Comparison of ENCODE assay signal across 15 cellular contexts in the genomic region with DNA sequence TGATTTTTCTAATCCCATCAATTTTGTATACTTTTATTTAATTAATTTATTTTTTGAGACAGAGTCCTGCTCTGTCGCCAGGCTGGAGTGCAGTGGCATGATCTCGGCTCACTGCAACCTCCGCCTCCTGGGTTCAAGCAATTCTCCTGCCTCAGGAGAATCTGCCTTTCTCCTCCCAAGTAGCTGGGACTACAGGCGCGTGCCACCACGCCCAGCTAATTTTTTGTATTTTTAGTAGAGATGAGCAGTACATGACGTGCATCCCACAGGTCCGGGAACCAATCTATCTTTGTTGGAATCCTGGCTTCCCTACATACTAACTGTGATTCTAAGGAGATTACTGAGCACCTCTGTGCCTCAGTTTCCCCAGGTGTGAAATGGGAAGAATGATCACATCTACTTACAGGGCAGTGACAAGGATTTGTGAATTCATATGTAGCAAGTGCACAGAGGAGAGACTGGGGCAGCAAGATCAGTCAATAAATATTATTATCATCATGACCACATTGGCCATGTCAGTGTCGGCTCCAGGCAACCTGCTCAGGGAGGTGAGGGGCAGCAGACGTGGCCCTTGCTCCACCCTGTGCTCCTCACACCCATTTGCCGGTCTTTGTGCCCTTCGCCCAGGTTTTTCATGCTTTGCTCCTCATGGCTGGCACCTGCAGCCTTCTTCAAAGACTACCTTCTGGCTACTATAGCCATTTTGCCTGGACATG. TPM values are rescaled to one million over a fixed set of nuclear protein-coding genes. Genes with fewer than 3 reads are reported as not detected.
DNase-seq lines count a peak whose midpoint lies in the region; ATAC-seq, FAIRE-seq and TF ChIP-seq lines count a peak whose summit lies in the region.
"Had no signal": no experiment of that assay in that cellular context is flagged by ENCODE, and none has a peak within 500 bp of the region (broad histone marks: within the 10 kb centered on the region; RNA-seq: fewer than 3 reads in every experiment).

No MANE protein-coding gene starts in this region.

- no peak overlapping the region for H2BK20ac ChIP-seq in H1 (ENCODE audit: low read length)

- H2BK120ac ChIP-seq in H1 (replicated peaks; ENCODE audit: low read depth, low read length) = no peak overlapping the region

- no peak overlapping the region for H4K91ac ChIP-seq in H1 (replicated peaks; ENCODE audit: insufficient read length, low read length)

- H2BK15ac ChIP-seq in H1 (ENCODE audit: low read length) = no peak overlapping the region

- H3K79me1 ChIP-seq in H1 (ENCODE audit: low read depth, low read length) = no peaks in the 10 kb centered on the region

- no peak overlapping the region for H3K4me3 ChIP-seq in HepG2 (replicated peaks in 1 of 3; ENCODE audit: insufficient read depth in 1 of 3, low read depth in 2 of 3, low read length in 3 of 3)
- no peak overlapping the region for H3K4me3 ChIP-seq in right lobe of liver
- no peak overlapping the region for H3K4me3 ChIP-seq in H1 (ENCODE audit: extremely low read depth in 1 of 4, insufficient read depth in 2 of 4, low read depth in 3 of 4, low read length in 4 of 4)
- H3K4me3 ChIP-seq in neural progenitor cell = no peak overlapping the region
- H3K4me3 ChIP-seq: BLaER1 treated with 17β-estradiol and CSF1 and Interleukin-3, amounts not matched to agents 10 nM and 100 nM had no signal

- no peaks in the 10 kb centered on the region for H3F3A ChIP-seq in neural progenitor cell (ENCODE audit: low read depth)

- H3K4me2 ChIP-seq in HepG2 (ENCODE audit: low read depth, low read length) (no peak overlapping the region), H1 (ENCODE audit: insufficient read depth in 1 of 2, low read depth in 2 of 2, low read length in 2 of 2) (no peak overlapping the region), neural progenitor cell (no peak overlapping the region)
- H3K4me2 ChIP-seq: BLaER1 treated with 17β-estradiol and CSF1 and Interleukin-3, amounts not matched to agents 10 nM and 100 nM had no signal

- TF ChIP-seq POLR2A in HepG2 (IDR thresholded peaks at IDR 0.05; ENCODE audit: insufficient read depth in 1 of 2, low read depth in 2 of 2, low read length in 2 of 2) = no peak
- TF ChIP-seq POLR2A in right lobe of liver (IDR thresholded peaks at IDR 0.05) = no peak
- TF ChIP-seq POLR2A in H1 (IDR thresholded peaks at IDR 0.05; ENCODE audit: control extremely low read depth in 1 of 2, low read depth in 2 of 2, low read length in 2 of 2) = no peak

- no peak overlapping the region for H3K4me3 Mint-ChIP-seq in neural progenitor cell
- H3K4me3 Mint-ChIP-seq in activated CD8-positive, alpha-beta T cell treated with anti-CD3 and anti-CD28 coated beads for 36 hours = no peak overlapping the region
- H3K4me3 Mint-ChIP-seq: CD4-positive, CD25-positive, alpha-beta regulatory T cell; IgD-negative memory B cell had no signal

- no peak overlapping the region for H4K8ac ChIP-seq in H1 (ENCODE audit: extremely low read depth, insufficient read depth, low read length)

- H4K5ac ChIP-seq in H1 (ENCODE audit: insufficient read length, low read depth, low read length) = no peak overlapping the region

- H3K4ac ChIP-seq in H1 (replicated peaks; ENCODE audit: insufficient read length, low read depth, low read length) = no peak overlapping the region

- H3K4me1 ChIP-seq in HepG2 (ENCODE audit: insufficient read depth, low read length) = peaks cover 24% of the 10 kb centered on the region
- peaks cover 0 to 15% (median 1%) of the 10 kb centered on the region in 4 donors for H3K4me1 ChIP-seq in right lobe of liver
- H3K4me1 ChIP-seq in H1 (replicated peaks in 1 of 4; ENCODE audit: control insufficient read depth in 3 of 4, insufficient read depth in 4 of 4, low read length in 3 of 4) = 0 out of 7 replicates have a peak, but pooled peaks cover 0 to under 1% (median 0%) of the 10 kb centered on the region in 4 experiments
- no peaks in the 10 kb centered on the region for H3K4me1 ChIP-seq in neural progenitor cell
- H3K4me1 ChIP-seq: BLaER1 treated with 17β-estradiol and CSF1 and Interleukin-3, amounts not matched to agents 10 nM and 100 nM had no signal

- intact Hi-C loops in HepG2 (cut with micrococcal nuclease; ENCODE audit: unreplicated experiment) (no loop called here), right lobe of liver (cut with DNase I) (no loop called here)
- intact Hi-C loops in activated CD8-positive, alpha-beta T cell treated with anti-CD3 and anti-CD28 coated beads for 36 hours (cut with micrococcal nuclease) = no loop called here

- H3K36me3 Mint-ChIP-seq in neural progenitor cell = no peaks in the 10 kb centered on the region
- no peaks in the 10 kb centered on the region for H3K36me3 Mint-ChIP-seq in activated CD8-positive, alpha-beta T cell treated with anti-CD3 and anti-CD28 coated beads for 36 hours (ENCODE audit: low read depth)
- H3K36me3 Mint-ChIP-seq: CD4-positive, CD25-positive, alpha-beta regulatory T cell had no signal

- TF ChIP-seq EP300 in HepG2 (IDR thresholded peaks at IDR 0.05; ENCODE audit: low read depth in 2 of 2, low read length in 2 of 2) (no peak), HepG2 (CRISPR knock-in tag; IDR thresholded peaks at IDR 0.05; ENCODE audit: borderline replicate concordance) (no peak), H1 (IDR thresholded peaks at IDR 0.05; ENCODE audit: borderline replicate concordance in 1 of 2, low read depth in 2 of 2, low read length in 2 of 2) (no peak)

- no peak overlapping the region for H3K27ac Mint-ChIP-seq in neural progenitor cell
- no peak overlapping the region for H3K27ac Mint-ChIP-seq in activated CD8-positive, alpha-beta T cell treated with anti-CD3 and anti-CD28 coated beads for 36 hours
- H3K27ac Mint-ChIP-seq: CD4-positive, CD25-positive, alpha-beta regulatory T cell; IgD-negative memory B cell had no signal

- no peak for ATAC-seq in HepG2
- ATAC-seq in right lobe of liver = no peak
- ATAC-seq in activated CD8-positive, alpha-beta T cell treated with anti-CD3 and anti-CD28 coated beads for 36 hours = no peak

- H3K56ac ChIP-seq in H1 (replicated peaks; ENCODE audit: insufficient read length, low read depth, low read length) = no peak overlapping the region

- no peak overlapping the region for H3K27ac ChIP-seq in HepG2 (ENCODE audit: extremely low read length, insufficient read depth, low read length)
- H3K27ac ChIP-seq in right lobe of liver = no peak overlapping the region
- no peak overlapping the region for H3K27ac ChIP-seq in H1 (ENCODE audit: low read depth, low read length)
- no peak overlapping the region for H3K27ac ChIP-seq in neural progenitor cell
- H3K27ac ChIP-seq: BLaER1 treated with 17β-estradiol and CSF1 and Interleukin-3, amounts not matched to agents 10 nM and 100 nM had no signal

- POLR2A ChIA-PET in HepG2 (lab: Yijun Ruan, JAX) (no interaction called here), H1 (lab: Charles Lee; ENCODE audit: partially characterized antibody) (no interaction called here)
- POLR2A ChIA-PET in activated CD8-positive, alpha-beta T cell treated with anti-CD3 and anti-CD28 coated beads for 36 hours (lab: Charles Lee) = no interaction called here

- no peak overlapping the region for H3K9ac ChIP-seq in HepG2 (ENCODE audit: insufficient read depth, low read depth, low read length)
- no peak overlapping the region for H3K9ac ChIP-seq in H1 (replicated peaks in 1 of 4; ENCODE audit: extremely low read depth in 1 of 4, low read depth in 3 of 4, low read length in 3 of 4)
- H3K9ac ChIP-seq in neural progenitor cell = no peak overlapping the region
- H3K9ac ChIP-seq: BLaER1 treated with 17β-estradiol and CSF1 and Interleukin-3, amounts not matched to agents 10 nM and 100 nM had no signal

- in situ Hi-C loops in HepG2 (cut with HindIII; ENCODE audit: extremely low pct_ligation_motif_present, low pct_unique_long_range_greater_than_20kb) = no loop called here

- TF ChIP-seq CTCF in HepG2 (CRISPR knock-in tag; IDR thresholded peaks at IDR 0.05) (no peak), right lobe of liver (IDR thresholded peaks at IDR 0.05) (no peak), H1 (IDR thresholded peaks at IDR 0.05; ENCODE audit: control extremely low read depth in 1 of 3, insufficient read depth in 1 of 3, low read depth in 1 of 3, low read length in 3 of 3) (no peak), neural progenitor cell (IDR thresholded peaks at IDR 0.05) (no peak)
- TF ChIP-seq CTCF in activated CD8-positive, alpha-beta T cell treated with anti-CD3 and anti-CD28 coated beads for 36 hours (IDR thresholded peaks at IDR 0.05) = no peak

- H3K4me1 Mint-ChIP-seq in neural progenitor cell = no peaks in the 10 kb centered on the region
- no peaks in the 10 kb centered on the region for H3K4me1 Mint-ChIP-seq in activated CD8-positive, alpha-beta T cell treated with anti-CD3 and anti-CD28 coated beads for 36 hours (ENCODE audit: low read depth)
- H3K4me1 Mint-ChIP-seq: CD4-positive, CD25-positive, alpha-beta regulatory T cell; IgD-negative memory B cell had no signal

- H3K27me3 Mint-ChIP-seq in neural progenitor cell (ENCODE audit: insufficient read depth, low read depth) = peaks cover 5% of the 10 kb centered on the region
- peaks cover 2% of the 10 kb centered on the region for H3K27me3 Mint-ChIP-seq in activated CD8-positive, alpha-beta T cell treated with anti-CD3 and anti-CD28 coated beads for 36 hours

- H3K27me3 ChIP-seq in HepG2 (ENCODE audit: control insufficient read depth in 1 of 2, insufficient read depth in 2 of 2, low read length in 2 of 2) (no peaks in the 10 kb centered on the region), right lobe of liver (no peaks in the 10 kb centered on the region), H1 (replicated peaks in 1 of 4; ENCODE audit: control insufficient read depth in 3 of 4, extremely low read depth in 1 of 4, insufficient read depth in 3 of 4, low read length in 3 of 4) (no peaks in the 10 kb centered on the region), neural progenitor cell (no peaks in the 10 kb centered on the region)
- H3K27me3 ChIP-seq: BLaER1 treated with 17β-estradiol and CSF1 and Interleukin-3, amounts not matched to agents 10 nM and 100 nM had no signal

- no peak overlapping the region for H3K18ac ChIP-seq in H1 (ENCODE audit: extremely low read depth, low read length)

- H2AFZ ChIP-seq in HepG2 (ENCODE audit: low read length) = peak overlapping the region; percentile 4
- H2AFZ ChIP-seq in H1 (ENCODE audit: low read length) = no peak overlapping the region
- peak overlapping the region; percentile 82 for H2AFZ ChIP-seq in neural progenitor cell (replicated peaks)

- BruUV-seq in HepG2 (replicated peaks; lab: Mats Ljungman, UMichigan) = no TSS peak

- H4K20me1 ChIP-seq in HepG2 (ENCODE audit: insufficient read depth, low read length) (no peaks in the 10 kb centered on the region), H1 (replicated peaks in 1 of 2; ENCODE audit: control insufficient read depth in 1 of 2, insufficient read depth in 2 of 2, low read length in 2 of 2) (no peaks in the 10 kb centered on the region), neural progenitor cell (ENCODE audit: low read depth) (no peaks in the 10 kb centered on the region)
- H4K20me1 ChIP-seq: BLaER1 treated with 17β-estradiol and CSF1 and Interleukin-3, amounts not matched to agents 10 nM and 100 nM had no signal

- FAIRE-seq in HepG2 (lab: Jason Lieb, UNC) (no peak), H1 (lab: Jason Lieb, UNC) (no peak)
- FAIRE-seq: GM18507, H54 had no signal

- no peak overlapping the region for H3K14ac ChIP-seq in H1 (ENCODE audit: insufficient read length)

- WGBS in HepG2 (ENCODE audit: low lambda C conversion rate) = 96% methylated on average over 12 of the region's 12 CpGs
- WGBS in right lobe of liver (ENCODE audit: insufficient coverage, low coverage, low lambda C conversion rate, missing lambda C conversion rate) = 94% methylated on average over 9 of the region's 12 CpGs
- 90% methylated on average over 12 of the region's 12 CpGs; no CpG with 5 or more reads in 1 of the 2 experiments for WGBS in H1 (ENCODE audit: extremely low coverage in 1 of 2, insufficient coverage in 1 of 2, insufficient read length in 1 of 2, insufficient replicate concordance in 2 of 2, low coverage in 1 of 2, low lambda C conversion rate in 2 of 2, missing lambda C conversion rate in 1 of 2), 2 experiments

- H2AK5ac ChIP-seq in H1 (ENCODE audit: low read depth, low read length) = 0 out of 2 replicates have a peak overlapping the region, but pooled peaks have one; percentile 61

- H2BK12ac ChIP-seq in H1 (ENCODE audit: low read depth, low read length) = no peak overlapping the region

- H3K23ac ChIP-seq in H1 (ENCODE audit: insufficient read length) = no peak overlapping the region

- CTCF ChIA-PET in HepG2 (lab: Yijun Ruan, JAX; ENCODE audit: low intra/inter-chr PET ratio, low total read pairs) = no interaction called here
- CTCF ChIA-PET in H1 (lab: Charles Lee; ENCODE audit: partially characterized antibody) = interaction anchor here (1.3 to 4.2 kb wide), 2 partner anchors 14 to 48 kb away, joined by 4 to 16 read pairs; no protein-coding TSS in a partner anchor
- CTCF ChIA-PET in activated CD8-positive, alpha-beta T cell treated with anti-CD3 and anti-CD28 coated beads for 36 hours (lab: Charles Lee) = interaction anchor here (0.6 to 0.8 kb wide), 2 partner anchors 9 to 48 kb away, joined by 3 read pairs; no protein-coding TSS in a partner anchor

- DNase-seq in HepG2 (ENCODE audit: low spot score) (no peak), right lobe of liver (no peak), H1 (ENCODE audit: low read depth in 1 of 2, low spot score in 2 of 2) (no peak), neural progenitor cell (ENCODE audit: low spot score) (no peak), SW480 (ENCODE audit: low spot score) (no peak), NCI-H226 (no peak)
- no peak for DNase-seq in activated CD8-positive, alpha-beta T cell treated with anti-CD3 and anti-CD28 coated beads for 36 hours
- DNase-seq: 8988T, ACHN, DMS 273 treated with DMSO at 0.1 percent for 48 hours had no signal

- no peaks in the 10 kb centered on the region for H3K9me3 ChIP-seq in HepG2 (ENCODE audit: low read length)
- no peaks in the 10 kb centered on the region for H3K9me3 ChIP-seq in right lobe of liver
- no peaks in the 10 kb centered on the region for H3K9me3 ChIP-seq in H1 (ENCODE audit: insufficient read depth in 2 of 2, low read depth in 1 of 2, low read length in 1 of 2)
- H3K9me3 ChIP-seq in neural progenitor cell (ENCODE audit: low read depth) = no peaks in the 10 kb centered on the region
- H3K9me3 ChIP-seq: BLaER1 treated with 17β-estradiol and CSF1 and Interleukin-3, amounts not matched to agents 10 nM and 100 nM had no signal

- H3K36me3 ChIP-seq in HepG2 (replicated peaks in 1 of 2; ENCODE audit: control insufficient read depth in 1 of 2, insufficient read depth in 2 of 2, low read length in 2 of 2) = no peaks in the 10 kb centered on the region
- H3K36me3 ChIP-seq in right lobe of liver = no peaks in the 10 kb centered on the region
- H3K36me3 ChIP-seq in H1 (ENCODE audit: control insufficient read depth in 2 of 4, insufficient read depth in 4 of 4, low read length in 3 of 4) = no peaks in the 10 kb centered on the region
- no peaks in the 10 kb centered on the region for H3K36me3 ChIP-seq in neural progenitor cell
- H3K36me3 ChIP-seq: BLaER1 treated with 17β-estradiol and CSF1 and Interleukin-3, amounts not matched to agents 10 nM and 100 nM had no signal

- TF ChIP-seq RAD21 in HepG2 (CRISPR knock-in tag; IDR thresholded peaks at IDR 0.05) (no peak), H1 (IDR thresholded peaks at IDR 0.05 in 1 of 2, conservative IDR thresholded peaks at IDR 0.05 in 1 of 2; ENCODE audit: low read depth in 2 of 2, low read length in 2 of 2) (no peak)

- no peaks in the 10 kb centered on the region for H3K23me2 ChIP-seq in H1 (ENCODE audit: low read depth, low read length)

- H2BK5ac ChIP-seq in H1 (ENCODE audit: low read depth, low read length) = no peak overlapping the region

- H3K79me2 ChIP-seq in HepG2 (ENCODE audit: insufficient read depth, low read length) (no peaks in the 10 kb centered on the region), H1 (ENCODE audit: control insufficient read depth in 1 of 2, insufficient read depth in 2 of 2, low read length in 2 of 2) (no peaks in the 10 kb centered on the region), neural progenitor cell (ENCODE audit: low read depth) (no peaks in the 10 kb centered on the region)

- H3K9me3 Mint-ChIP-seq in neural progenitor cell = no peaks in the 10 kb centered on the region
- no peaks in the 10 kb centered on the region for H3K9me3 Mint-ChIP-seq in activated CD8-positive, alpha-beta T cell treated with anti-CD3 and anti-CD28 coated beads for 36 hours
- H3K9me3 Mint-ChIP-seq: IgD-negative memory B cell had no signal

RNA-seq across cellular contexts. Expression of gene CYP24A1, which starts 22.1 kb away (rescaled TPM):
- total RNA-seq in HepG2 (2016; rRNA removed; fragmentation: Illumina TruSeq; extraction: Trizol) = 6.9 and 9.4 TPM in 2 replicates
- 67.3 and 73.1 TPM in 2 replicates for total RNA-seq in HepG2 (2016; cell fraction: cytosol; rRNA removed; fragmentation: Illumina TruSeq; extraction: Trizol; ENCODE audit: low read depth)
- 6.1 and 9.5 TPM in 2 replicates for total RNA-seq in HepG2 (2016; cell fraction: insoluble cytoplasmic fraction; rRNA removed; fragmentation: Illumina TruSeq; extraction: Trizol)
- total RNA-seq in HepG2 (2016; cell fraction: membrane; rRNA removed; fragmentation: Illumina TruSeq; extraction: Trizol) = 33.5 and 36.3 TPM in 2 replicates
- total RNA-seq in HepG2 (2016; cell fraction: nucleus; rRNA removed; fragmentation: Illumina TruSeq; extraction: Trizol) = 7.8 and 8.5 TPM in 2 replicates
- polyA plus RNA-seq in HepG2 (2011; rRNA removed) = 23.7 and 32.7 TPM in 2 replicates
- polyA plus RNA-seq in HepG2 (2011; cell fraction: cytosol; rRNA removed) = 15.3 and 17.1 TPM in 2 replicates
- 38.3 and 55.7 TPM in 2 replicates for polyA plus RNA-seq in HepG2 (2011; cell fraction: nucleus; rRNA removed)
- polyA plus RNA-seq in HepG2 (2012) = 1.8 and 6.1 TPM in 2 replicates
- polyA plus RNA-seq in HepG2 (2016; cell fraction: cytosol; fragmentation: Illumina TruSeq; extraction: Trizol; ENCODE audit: low read depth) = 0.28 and 0.52 TPM in 2 replicates
- polyA plus RNA-seq in HepG2 (2016; cell fraction: insoluble cytoplasmic fraction; fragmentation: Illumina TruSeq; extraction: Trizol; ENCODE audit: low read depth) = 2.7 and 3.9 TPM in 2 replicates
- polyA plus RNA-seq in HepG2 (2016; cell fraction: membrane; fragmentation: Illumina TruSeq; extraction: Trizol; ENCODE audit: low read depth) = 0.63 and 1.2 TPM in 2 replicates
- 13.8 and 14.1 TPM in 2 replicates for polyA plus RNA-seq in HepG2 (2016; cell fraction: nucleus; fragmentation: Illumina TruSeq; extraction: Trizol; ENCODE audit: insufficient read depth, low read depth)
- 40.3 TPM in 1 of 2 replicates, not detected in the other for polyA minus RNA-seq in HepG2 (2011; rRNA and poly(A)+ RNA removed; ENCODE audit: low replicate concordance)
- polyA minus RNA-seq in HepG2 (2011; cell fraction: cytosol; rRNA and poly(A)+ RNA removed) = 45.4 and 51.8 TPM in 2 replicates
- polyA minus RNA-seq in HepG2 (2011; cell fraction: nucleus; rRNA and poly(A)+ RNA removed) = 44.9 and 49.7 TPM in 2 replicates
- not detected for total RNA-seq in right lobe of liver
- not detected in 2 replicates for total RNA-seq in H1 (2021; fragmentation: NEBNext Ultra II Directional; extraction: Animal tissue kit (Norgen Biotek cat#: 25700))
- 0.08 TPM in 1 of 2 replicates, not detected in the other for polyA plus RNA-seq in H1 (2011; rRNA removed)
- 0.03 TPM for polyA plus RNA-seq in H1 (2011; cell fraction: cytosol; rRNA removed)
- not detected for polyA plus RNA-seq in H1 (2011; cell fraction: nucleus; rRNA removed)
- polyA plus RNA-seq in H1 (2012, experiment 1 of 2) = 0.09 TPM in 1 of 4 replicates, not detected in the others
- polyA plus RNA-seq in H1 (2012, experiment 2 of 2) = not detected
- polyA plus RNA-seq in H1 (2013, experiment 1 of 2) = 0.04 TPM
- 0.15 TPM for polyA plus RNA-seq in H1 (2013, experiment 2 of 2)
- 0.93 TPM in 1 of 2 replicates, not detected in the other for polyA minus RNA-seq in H1 (2011; rRNA and poly(A)+ RNA removed)
- not detected for polyA minus RNA-seq in H1 (2011; cell fraction: cytosol; rRNA and poly(A)+ RNA removed)
- polyA minus RNA-seq in H1 (2011; cell fraction: nucleus; rRNA and poly(A)+ RNA removed) = not detected
- total RNA-seq in neural progenitor cell (ENCODE audit: low replicate concordance) = not detected in 2 replicates
- total RNA-seq in activated CD8-positive, alpha-beta T cell treated with anti-CD3 and anti-CD28 coated beads for 36 hours = not detected
- polyA plus RNA-seq: IgD-negative memory B cell had no signal

RNA-seq across cellular contexts. Expression of gene PFDN4, which starts 56.2 kb away (rescaled TPM):
- total RNA-seq in HepG2 (2016; rRNA removed; fragmentation: Illumina TruSeq; extraction: Trizol) = 227 and 299 TPM in 2 replicates
- 116 and 137 TPM in 2 replicates for total RNA-seq in HepG2 (2016; cell fraction: cytosol; rRNA removed; fragmentation: Illumina TruSeq; extraction: Trizol; ENCODE audit: low read depth)
- 227 and 317 TPM in 2 replicates for total RNA-seq in HepG2 (2016; cell fraction: insoluble cytoplasmic fraction; rRNA removed; fragmentation: Illumina TruSeq; extraction: Trizol)
- 141 and 157 TPM in 2 replicates for total RNA-seq in HepG2 (2016; cell fraction: membrane; rRNA removed; fragmentation: Illumina TruSeq; extraction: Trizol)
- 81.8 and 87.1 TPM in 2 replicates for total RNA-seq in HepG2 (2016; cell fraction: nucleus; rRNA removed; fragmentation: Illumina TruSeq; extraction: Trizol)
- 41.7 and 59.8 TPM in 2 replicates for polyA plus RNA-seq in HepG2 (2011; rRNA removed)
- 37.0 and 54.6 TPM in 2 replicates for polyA plus RNA-seq in HepG2 (2011; cell fraction: cytosol; rRNA removed)
- polyA plus RNA-seq in HepG2 (2011; cell fraction: nucleus; rRNA removed) = 11.6 and 20.3 TPM in 2 replicates
- polyA plus RNA-seq in HepG2 (2012) = 152 and 165 TPM in 2 replicates
- polyA plus RNA-seq in HepG2 (2016; cell fraction: cytosol; fragmentation: Illumina TruSeq; extraction: Trizol; ENCODE audit: low read depth) = 106 and 114 TPM in 2 replicates
- polyA plus RNA-seq in HepG2 (2016; cell fraction: insoluble cytoplasmic fraction; fragmentation: Illumina TruSeq; extraction: Trizol; ENCODE audit: low read depth) = 248 and 300 TPM in 2 replicates
- polyA plus RNA-seq in HepG2 (2016; cell fraction: membrane; fragmentation: Illumina TruSeq; extraction: Trizol; ENCODE audit: low read depth) = 116 and 120 TPM in 2 replicates
- polyA plus RNA-seq in HepG2 (2016; cell fraction: nucleus; fragmentation: Illumina TruSeq; extraction: Trizol; ENCODE audit: insufficient read depth, low read depth) = 122 and 141 TPM in 2 replicates
- polyA minus RNA-seq in HepG2 (2011; rRNA and poly(A)+ RNA removed; ENCODE audit: low replicate concordance) = 0.28 and 1.1 TPM in 2 replicates
- 31.9 and 32.4 TPM in 2 replicates for polyA minus RNA-seq in HepG2 (2011; cell fraction: cytosol; rRNA and poly(A)+ RNA removed)
- 16.5 and 23.9 TPM in 2 replicates for polyA minus RNA-seq in HepG2 (2011; cell fraction: nucleus; rRNA and poly(A)+ RNA removed)
- 10 to 100 TPM in 2 of 6 experiments, 1 to 10 TPM in 4; 4.2 to 50.9 (median 7.9) TPM for total RNA-seq in right lobe of liver
- total RNA-seq in H1 (2021; fragmentation: NEBNext Ultra II Directional; extraction: Animal tissue kit (Norgen Biotek cat#: 25700)) = 85.5 and 96.8 TPM in 2 replicates
- 15.3 and 41.9 TPM in 2 replicates for polyA plus RNA-seq in H1 (2011; rRNA removed)
- 115 TPM for polyA plus RNA-seq in H1 (2011; cell fraction: cytosol; rRNA removed)
- 6.7 TPM for polyA plus RNA-seq in H1 (2011; cell fraction: nucleus; rRNA removed)
- 76.4 to 133 TPM (median 107 TPM) in 4 replicates for polyA plus RNA-seq in H1 (2012, experiment 1 of 2)
- 171 TPM for polyA plus RNA-seq in H1 (2012, experiment 2 of 2)
- 250 TPM for polyA plus RNA-seq in H1 (2013, experiment 1 of 2)
- polyA plus RNA-seq in H1 (2013, experiment 2 of 2) = 257 TPM
- polyA minus RNA-seq in H1 (2011; rRNA and poly(A)+ RNA removed) = 6.9 and 7.5 TPM in 2 replicates
- polyA minus RNA-seq in H1 (2011; cell fraction: cytosol; rRNA and poly(A)+ RNA removed) = 15.0 TPM
- polyA minus RNA-seq in H1 (2011; cell fraction: nucleus; rRNA and poly(A)+ RNA removed) = 19.6 TPM
- total RNA-seq in neural progenitor cell (ENCODE audit: low replicate concordance) = 198 and 597 TPM in 2 replicates
- total RNA-seq in activated CD8-positive, alpha-beta T cell treated with anti-CD3 and anti-CD28 coated beads for 36 hours = 10 to 100 TPM; 31.1 to 37.4 TPM
